In the genomic region with DNA sequence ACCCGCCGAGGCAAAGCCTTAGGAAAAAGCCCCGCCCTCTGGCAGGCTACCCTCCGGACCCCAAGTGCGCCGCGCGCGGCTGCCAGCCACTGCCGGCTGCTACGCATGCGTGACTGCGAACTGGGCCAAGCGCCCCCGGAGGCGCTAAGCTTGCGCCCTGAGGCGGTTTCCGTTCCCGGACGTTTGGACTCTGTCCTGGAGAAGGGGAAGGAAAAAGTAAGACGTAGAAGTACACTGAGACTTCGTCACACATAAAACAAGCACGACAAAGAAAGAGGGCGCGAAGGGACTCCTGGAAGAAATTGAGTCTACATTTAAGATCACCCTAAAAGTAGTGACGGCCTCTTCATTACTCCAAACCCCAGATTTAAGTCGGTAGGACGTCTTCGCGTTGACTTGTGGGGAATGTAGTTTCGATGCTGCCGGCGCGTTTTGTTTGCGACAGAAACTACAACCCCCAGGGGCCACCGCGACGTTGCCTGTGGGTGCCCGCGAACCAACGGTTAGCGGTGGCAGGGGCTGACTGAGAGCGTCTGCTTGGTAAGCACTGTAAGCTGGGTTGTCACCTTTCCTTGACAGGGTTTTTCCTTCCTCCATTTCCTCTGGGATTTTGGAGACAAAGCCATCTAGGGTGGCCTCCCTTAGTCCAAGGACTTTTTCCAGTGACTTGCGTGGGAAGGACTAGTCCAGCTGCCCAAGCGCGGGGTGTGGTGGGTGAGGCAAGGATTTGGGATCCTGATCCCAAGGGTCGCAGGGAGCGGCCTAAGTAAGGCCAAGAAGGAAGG, we compare ENCODE assay signal across 8 cellular contexts. TPM values are rescaled to one million over a fixed set of nuclear protein-coding genes. Genes with fewer than 3 reads are reported as not detected.
A peak's percentile ranks its signal among the peaks of the same experiment; 100 is the strongest.
DNase-seq lines count a peak whose midpoint lies in the region; ATAC-seq and TF ChIP-seq lines count a peak whose summit lies in the region.

A gene (plus strand): TSS at position 472 of the 785 bp plus-strand sequence. CDS start 49,715 bp downstream, outside the sequence.

- no peaks in the 10 kb centered on the region for H4K20me1 ChIP-seq in GM23338 (replicated peaks; ENCODE audit: insufficient read depth)
- no peaks in the 10 kb centered on the region for H4K20me1 ChIP-seq in fibroblast of lung (ENCODE audit: control insufficient read depth, extremely low read depth, insufficient read depth, low read length)

- H3K36me3 ChIP-seq in GM23338 (ENCODE audit: insufficient read depth) (no peaks in the 10 kb centered on the region), RWPE2 (ENCODE audit: low read depth) (peaks cover 4% of the 10 kb centered on the region; the same call in 1 of the 2 replicates), fibroblast of lung (ENCODE audit: control insufficient read depth, insufficient read depth, low read length) (no peaks in the 10 kb centered on the region)
- H3K36me3 ChIP-seq in naive thymus-derived CD4-positive, alpha-beta T cell (ENCODE audit: control insufficient read depth in 2 of 3, insufficient read depth in 3 of 3, low read length in 3 of 3), result peaks cover 0 to 11% (median 0%) of the 10 kb centered on the region in 3 experiments

- H3K4me2 ChIP-seq in GM23338 (peak within 1 kb of the TSS; percentile 91), fibroblast of lung (ENCODE audit: extremely low read depth, insufficient read depth, low read length) (peak within 1 kb of the TSS; percentile 93)

- H2AFZ ChIP-seq in GM23338, result peak within 1 kb of the TSS; percentile 80
- H2AFZ ChIP-seq in fibroblast of lung (ENCODE audit: low read length), result peak within 1 kb of the TSS; percentile 99

- intact Hi-C loops in activated T-helper 2 cell treated with anti-CD3 and anti-CD28 coated beads, Interferon-gamma antibody, Interleukin-2, Interleukin-4, amounts not matched to agents 10 μg/mL and 5 μg/mL and 100 μg/mL, durations not matched to agents 14 hours and 24 hours and 36 hours (cut with micrococcal nuclease), result loop anchor here (1.0 to 10.0 kb wide), 9 partner anchors 9 to 1780 kb away; a partner anchor contains a TSS
- intact Hi-C loops in naive thymus-derived CD4-positive, alpha-beta T cell (cut with micrococcal nuclease), result loop anchor here (1.0 to 10.0 kb wide), 24 partner anchors 36 to 1860 kb away; a partner anchor contains a TSS

- H3K27ac ChIP-seq in GM23338 (ENCODE audit: low read depth), result peak within 1 kb of the TSS; percentile 95
- peak within 1 kb of the TSS; percentile 69 for H3K27ac ChIP-seq in RWPE2 (ENCODE audit: poor library complexity, severe bottlenecking)
- peak within 1 kb of the TSS; percentile 98 for H3K27ac ChIP-seq in fibroblast of lung (ENCODE audit: insufficient read depth, low read length)
- H3K27ac ChIP-seq in naive thymus-derived CD4-positive, alpha-beta T cell (ENCODE audit: low read depth, low read length), result peak within 1 kb of the TSS; percentile 94

- no peaks in the 10 kb centered on the region for H3K9me2 ChIP-seq in GM23338 (ENCODE audit: insufficient read depth)

- H3K36me3 Mint-ChIP-seq in GM23338 (ENCODE audit: low read depth), result no peaks in the 10 kb centered on the region
- H3K36me3 Mint-ChIP-seq in activated T-helper 2 cell treated with anti-CD3 and anti-CD28 coated beads, Interferon-gamma antibody, Interleukin-2, Interleukin-4, amounts not matched to agents 10 μg/mL and 5 μg/mL and 100 μg/mL, durations not matched to agents 14 hours and 24 hours and 36 hours (ENCODE audit: low read depth), result peaks cover 15% of the 10 kb centered on the region
- H3K36me3 Mint-ChIP-seq in naive thymus-derived CD4-positive, alpha-beta T cell, result peaks cover 0 to 15% (median 8%) of the 10 kb centered on the region in 5 donors
- peaks cover 5 to 10% of the 10 kb centered on the region in 2 donors for H3K36me3 Mint-ChIP-seq in stimulated activated naive B cell treated with anti-CD40 and anti-IgM and Interleukin-4, amounts not matched to agents 10 μg/mL and 1 μg/mL and 100 μg/mL, for 72 hours

- H3K4me3 ChIP-seq in GM23338 (peak within 1 kb of the TSS; percentile 92), RWPE2 (ENCODE audit: severe bottlenecking) (peak within 1 kb of the TSS; percentile 67), fibroblast of lung (replicated peaks in 1 of 4; ENCODE audit: control extremely low read depth in 1 of 4, insufficient read depth in 1 of 4, low read depth in 3 of 4, low read length in 4 of 4) (peak within 1 kb of the TSS; percentile 83 to 99 (median 96))
- H3K4me3 ChIP-seq in naive thymus-derived CD4-positive, alpha-beta T cell (ENCODE audit: low read length), result peak within 1 kb of the TSS; percentile 96

- H3K4me1 Mint-ChIP-seq in GM23338, result peaks cover 20% of the 10 kb centered on the region
- peaks cover 45% of the 10 kb centered on the region for H3K4me1 Mint-ChIP-seq in activated T-helper 2 cell treated with anti-CD3 and anti-CD28 coated beads, Interferon-gamma antibody, Interleukin-2, Interleukin-4, amounts not matched to agents 10 μg/mL and 5 μg/mL and 100 μg/mL, durations not matched to agents 14 hours and 24 hours and 36 hours (ENCODE audit: low read depth)
- peaks cover 26 to 64% (median 54%) of the 10 kb centered on the region in 7 donors for H3K4me1 Mint-ChIP-seq in naive thymus-derived CD4-positive, alpha-beta T cell
- H3K4me1 Mint-ChIP-seq in stimulated activated naive B cell treated with anti-CD40 and anti-IgM and Interleukin-4, amounts not matched to agents 10 μg/mL and 1 μg/mL and 100 μg/mL, for 72 hours, result peaks cover 24 to 33% of the 10 kb centered on the region in 2 donors

- H3K9me3 ChIP-seq in RWPE2 (ENCODE audit: severe bottlenecking) (no peaks in the 10 kb centered on the region), fibroblast of lung (ENCODE audit: control insufficient read depth, insufficient read depth, low read depth, low read length) (no peaks in the 10 kb centered on the region)
- H3K9me3 ChIP-seq in naive thymus-derived CD4-positive, alpha-beta T cell (ENCODE audit: control insufficient read depth in 2 of 3, low read length in 3 of 3), result no peaks in the 10 kb centered on the region

- ATAC-seq in GM23338 (peak; percentile 72), RWPE2 (ENCODE audit: low read depth) (peak; percentile 59)
- ATAC-seq in naive thymus-derived CD4-positive, alpha-beta T cell, result peak; percentile 81
- ATAC-seq in stimulated activated naive B cell treated with anti-CD40 and anti-IgM and Interleukin-4, amounts not matched to agents 10 μg/mL and 1 μg/mL and 100 μg/mL, for 72 hours (replicated peaks), result peak; percentile 75 to 80

- peak within 1 kb of the TSS; percentile 94 for H3K9ac ChIP-seq in fibroblast of lung (ENCODE audit: insufficient read depth, low read length)

- H3K79me2 ChIP-seq in GM23338 (replicated peaks; ENCODE audit: insufficient read depth), result peaks cover 19% of the 10 kb centered on the region
- H3K79me2 ChIP-seq in fibroblast of lung (ENCODE audit: control insufficient read depth, insufficient read depth, low read length), result peaks cover 53% of the 10 kb centered on the region

- TF ChIP-seq CTCF in GM23338 (conservative IDR thresholded peaks at IDR 0.05; ENCODE audit: low read depth in 2 of 2) (0 out of 4 replicates have a peak, but pooled peaks of 1 of the 2 experiments have one; percentile 9), RWPE2 (IDR thresholded peaks at IDR 0.05; ENCODE audit: poor library complexity, severe bottlenecking) (peak; percentile 17), fibroblast of lung (conservative IDR thresholded peaks at IDR 0.05 in 1 of 2, IDR thresholded peaks at IDR 0.05 in 1 of 2; ENCODE audit: low read depth in 1 of 2, low read length in 2 of 2) (no peak)

- no peaks in the 10 kb centered on the region for H3K9me3 Mint-ChIP-seq in GM23338
- H3K9me3 Mint-ChIP-seq in activated T-helper 2 cell treated with anti-CD3 and anti-CD28 coated beads, Interferon-gamma antibody, Interleukin-2, Interleukin-4, amounts not matched to agents 10 μg/mL and 5 μg/mL and 100 μg/mL, durations not matched to agents 14 hours and 24 hours and 36 hours, result no peaks in the 10 kb centered on the region
- H3K9me3 Mint-ChIP-seq in naive thymus-derived CD4-positive, alpha-beta T cell, result no peaks in the 10 kb centered on the region
- no peaks in the 10 kb centered on the region for H3K9me3 Mint-ChIP-seq in stimulated activated naive B cell treated with anti-CD40 and anti-IgM and Interleukin-4, amounts not matched to agents 10 μg/mL and 1 μg/mL and 100 μg/mL, for 72 hours

- 0 out of 2 replicates have a peak, but pooled peaks cover 3% of the 10 kb centered on the region for H3F3A ChIP-seq in GM23338 (replicated peaks; ENCODE audit: low read depth)

- peak within 1 kb of the TSS; percentile 94 for H3K4me3 Mint-ChIP-seq in GM23338
- peak within 1 kb of the TSS; percentile 93 for H3K4me3 Mint-ChIP-seq in activated T-helper 2 cell treated with anti-CD3 and anti-CD28 coated beads, Interferon-gamma antibody, Interleukin-2, Interleukin-4, amounts not matched to agents 10 μg/mL and 5 μg/mL and 100 μg/mL, durations not matched to agents 14 hours and 24 hours and 36 hours (ENCODE audit: low read depth)
- peak within 1 kb of the TSS; percentile 92 to 98 (median 96) for H3K4me3 Mint-ChIP-seq in naive thymus-derived CD4-positive, alpha-beta T cell
- H3K4me3 Mint-ChIP-seq in stimulated activated naive B cell treated with anti-CD40 and anti-IgM and Interleukin-4, amounts not matched to agents 10 μg/mL and 1 μg/mL and 100 μg/mL, for 72 hours, result peak within 1 kb of the TSS; percentile 92 to 94

- H3K27me3 Mint-ChIP-seq in GM23338 (ENCODE audit: insufficient read depth, low read depth, poor library complexity), result peaks cover 4% of the 10 kb centered on the region
- no peaks in the 10 kb centered on the region for H3K27me3 Mint-ChIP-seq in activated T-helper 2 cell treated with anti-CD3 and anti-CD28 coated beads, Interferon-gamma antibody, Interleukin-2, Interleukin-4, amounts not matched to agents 10 μg/mL and 5 μg/mL and 100 μg/mL, durations not matched to agents 14 hours and 24 hours and 36 hours (ENCODE audit: low read depth)
- H3K27me3 Mint-ChIP-seq in naive thymus-derived CD4-positive, alpha-beta T cell, result no peaks in the 10 kb centered on the region
- no peaks in the 10 kb centered on the region for H3K27me3 Mint-ChIP-seq in stimulated activated naive B cell treated with anti-CD40 and anti-IgM and Interleukin-4, amounts not matched to agents 10 μg/mL and 1 μg/mL and 100 μg/mL, for 72 hours

- POLR2A ChIA-PET in naive thymus-derived CD4-positive, alpha-beta T cell (lab: Charles Lee), result interaction anchor here (0.7 to 4.0 kb wide), 14 partner anchors 9 to 945 kb away, joined by 3 to 41 read pairs (median 4); a partner anchor contains a TSS

- DNase-seq in EL (peak; percentile 96), GM23338 (ENCODE audit: low spot score) (peak; percentile 98), LHCN-M2 (ENCODE audit: low read depth) (peak; percentile 97), RWPE2 (ENCODE audit: low spot score) (peak; percentile 91), fibroblast of lung (ENCODE audit: low read depth in 2 of 2) (peak; percentile 96 to 98)
- peak; percentile 92 for DNase-seq in activated T-helper 2 cell treated with anti-CD3 and anti-CD28 coated beads, Interferon-gamma antibody, Interleukin-2, Interleukin-4, amounts not matched to agents 10 μg/mL and 5 μg/mL and 100 μg/mL, durations not matched to agents 14 hours and 24 hours and 36 hours (ENCODE audit: low spot score)
- peak; percentile 88 to 96 (median 94) for DNase-seq in naive thymus-derived CD4-positive, alpha-beta T cell
- DNase-seq in stimulated activated naive B cell treated with anti-CD40 and anti-IgM and Interleukin-4, amounts not matched to agents 10 μg/mL and 1 μg/mL and 100 μg/mL, for 72 hours, result peak; percentile 97

- peak within 1 kb of the TSS; percentile 99 for H3K27ac Mint-ChIP-seq in GM23338
- peak within 1 kb of the TSS; percentile 99 for H3K27ac Mint-ChIP-seq in activated T-helper 2 cell treated with anti-CD3 and anti-CD28 coated beads, Interferon-gamma antibody, Interleukin-2, Interleukin-4, amounts not matched to agents 10 μg/mL and 5 μg/mL and 100 μg/mL, durations not matched to agents 14 hours and 24 hours and 36 hours
- H3K27ac Mint-ChIP-seq in naive thymus-derived CD4-positive, alpha-beta T cell, result peak within 1 kb of the TSS; percentile 98 to 99 (median 99)
- peak within 1 kb of the TSS; percentile 100 for H3K27ac Mint-ChIP-seq in stimulated activated naive B cell treated with anti-CD40 and anti-IgM and Interleukin-4, amounts not matched to agents 10 μg/mL and 1 μg/mL and 100 μg/mL, for 72 hours

- peaks cover 10% of the 10 kb centered on the region for H3K4me1 ChIP-seq in GM23338 (ENCODE audit: insufficient read depth)
- no peaks in the 10 kb centered on the region for H3K4me1 ChIP-seq in RWPE2 (ENCODE audit: insufficient read depth, poor library complexity, severe bottlenecking)
- H3K4me1 ChIP-seq in fibroblast of lung (ENCODE audit: control insufficient read depth, extremely low read depth, insufficient read depth, low read length), result peaks cover 10% of the 10 kb centered on the region
- H3K4me1 ChIP-seq in naive thymus-derived CD4-positive, alpha-beta T cell (ENCODE audit: control insufficient read depth in 2 of 2, insufficient read depth in 2 of 2, low read length in 2 of 2), result peaks cover 21 to 29% of the 10 kb centered on the region in 2 donors

- no peaks in the 10 kb centered on the region for H3K27me3 ChIP-seq in GM23338 (ENCODE audit: insufficient read depth)
- no peaks in the 10 kb centered on the region for H3K27me3 ChIP-seq in RWPE2 (ENCODE audit: insufficient read depth, poor library complexity, severe bottlenecking)
- no peaks in the 10 kb centered on the region for H3K27me3 ChIP-seq in fibroblast of lung (ENCODE audit: control insufficient read depth, insufficient read depth, low read length)
- no peaks in the 10 kb centered on the region for H3K27me3 ChIP-seq in naive thymus-derived CD4-positive, alpha-beta T cell (ENCODE audit: control insufficient read depth in 2 of 2, insufficient read depth in 2 of 2, low read length in 2 of 2)

- CTCF ChIA-PET in naive thymus-derived CD4-positive, alpha-beta T cell (lab: Charles Lee), result interaction anchor here (0.7 to 1.1 kb wide), 2 partner anchors 19 to 295 kb away, joined by 3 to 4 read pairs; no protein-coding TSS in a partner anchor

RNA-seq across cellular contexts. Expression of the gene that starts here (rescaled TPM):
- total RNA-seq in GM23338 (2014; rRNA removed; shearing (Covaris generic)), result 11.3 and 17.1 TPM in 2 replicates
- polyA plus RNA-seq in GM23338 (2016; fragmentation: Nextera tagmentation; extraction: Ambion mirVana) (18.7 and 20.2 TPM in 2 replicates), fibroblast of lung (18.6 and 20.2 TPM in 2 replicates)
- total RNA-seq in LHCN-M2 (2014; rRNA removed) (31.7 and 44.6 TPM in 2 replicates), fibroblast of lung (26.7 and 36.0 TPM in 2 replicates)
- 7.9 TPM for polyA plus RNA-seq in LHCN-M2 (2012)
- 18.2 and 25.4 TPM in 2 replicates for total RNA-seq in activated T-helper 2 cell treated with anti-CD3 and anti-CD28 coated beads, Interferon-gamma antibody, Interleukin-2, Interleukin-4, amounts not matched to agents 10 μg/mL and 5 μg/mL and 100 μg/mL, durations not matched to agents 14 hours and 24 hours and 36 hours
- 15.1 and 15.5 TPM in 2 replicates for polyA plus RNA-seq in fibroblast of lung (2012)
- 4.5 and 6.5 TPM in 2 replicates for polyA minus RNA-seq in fibroblast of lung (ENCODE audit: low replicate concordance)
- 10 to 100 TPM in 1 of 5 experiments, 1 to 10 TPM in 4; 3.1 to 17.2 (median 6.5) TPM for total RNA-seq in naive thymus-derived CD4-positive, alpha-beta T cell
- 1 to 10 TPM; 5.1 to 7.7 TPM for polyA plus RNA-seq in naive thymus-derived CD4-positive, alpha-beta T cell

Comparison
In these comparisons a context has a peak if more than half of its experiments do, and no peak if none do; other contexts are left out.
1. Peak in every context shown above with its lines: DNase-seq, ATAC-seq, H3K4me3 ChIP-seq and H3K27ac ChIP-seq.